14 cellular contexts compared by ENCODE assay signal in genomic region chr5:96090205-96090604, GRCh38.
DNase-seq lines count a peak whose midpoint lies in the region; ATAC-seq and TF ChIP-seq lines count a peak whose summit lies in the region.
"Had no signal": no experiment of that assay in that cellular context is flagged by ENCODE, and none has a peak within 500 bp of the region (broad histone marks: within the 10 kb centered on the region; RNA-seq: fewer than 3 reads in every experiment).

No MANE protein-coding gene starts in this region.

- BruUV-seq in Panc1 (replicated peaks; lab: Mats Ljungman, UMichigan): no TSS peak
- BruUV-seq in PC-9 (replicated peaks; lab: Mats Ljungman, UMichigan): no TSS peak

- H3K27me3 ChIP-seq in Panc1 (ENCODE audit: control insufficient read depth, insufficient read depth, low read length) (no peaks in the 10 kb centered on the region), neural progenitor cell (no peaks in the 10 kb centered on the region), PC-9 (ENCODE audit: insufficient read depth, low read depth) (no peaks in the 10 kb centered on the region), suprapubic skin (no peaks in the 10 kb centered on the region)

- WGBS in suprapubic skin: 93% methylated on average over 1 of the region's 1 CpG

- DNase-seq in COLO668 (lab: John Stamatoyannopoulos, UW; ENCODE audit: unreplicated experiment): peak; percentile 10
- DNase-seq in H4 (ENCODE audit: low spot score): peak; percentile 35
- DNase-seq in Panc1 (ENCODE audit: low read depth, low spot score): no peak
- no peak for DNase-seq in neural progenitor cell (ENCODE audit: low spot score)
- no peak for DNase-seq in PC-9
- no peak for DNase-seq in suprapubic skin (ENCODE audit: low spot score in 2 of 2)
- no peak for DNase-seq in activated T-cell treated with anti-CD3 and anti-CD28 coated beads for 4 hours
- DNase-seq: Calu3; CD4-positive, CD25-positive, alpha-beta regulatory T cell; HCEC 1CT; NCI-H1417 treated with DMSO at 0.1 percent for 48 hours; NCI-H446 had no signal

- H3K4me2 ChIP-seq in neural progenitor cell: peak overlapping the region; percentile 46
- no peak overlapping the region for H3K4me2 ChIP-seq in PC-9

- H2AFZ ChIP-seq in neural progenitor cell (replicated peaks) (peak overlapping the region; percentile 77), PC-9 (no peak overlapping the region)

- H3K36me3 ChIP-seq in Panc1 (ENCODE audit: control insufficient read depth, insufficient read depth, low read length) (no peaks in the 10 kb centered on the region), neural progenitor cell (no peaks in the 10 kb centered on the region), PC-9 (ENCODE audit: low read depth) (no peaks in the 10 kb centered on the region), suprapubic skin (no peaks in the 10 kb centered on the region)

- peaks cover 17% of the 10 kb centered on the region for H3K4me1 Mint-ChIP-seq in neural progenitor cell
- H3K4me1 Mint-ChIP-seq: CD4-positive, CD25-positive, alpha-beta regulatory T cell had no signal

- intact Hi-C loops in Panc1 (cut with micrococcal nuclease; ENCODE audit: unreplicated experiment): no loop called here
- intact Hi-C loops in PC-9 (cut with micrococcal nuclease; ENCODE audit: unreplicated experiment): loop anchor here (5.0 kb wide), 1 partner anchor 228 kb away; no protein-coding TSS in a partner anchor

- H3K4me1 ChIP-seq in Panc1 (ENCODE audit: control insufficient read depth, insufficient read depth, low read length) (peaks cover 21% of the 10 kb centered on the region), neural progenitor cell (peaks cover 29% of the 10 kb centered on the region), PC-9 (replicated peaks; ENCODE audit: insufficient read depth) (peaks cover 42% of the 10 kb centered on the region), suprapubic skin (peaks cover 22% of the 10 kb centered on the region)

- no peak for TF ChIP-seq POLR2A in suprapubic skin (IDR thresholded peaks at IDR 0.05)

- POLR2A ChIA-PET in Panc1 (lab: Charles Lee) (no interaction called here), PC-9 (lab: Charles Lee; ENCODE audit: unreplicated experiment) (no interaction called here)

- in situ Hi-C loops in Panc1 (cut with HindIII; ENCODE audit: low pct_unique_long_range_greater_than_20kb, low sequenced_read_pairs): no loop called here

- H3K9me3 Mint-ChIP-seq in neural progenitor cell: no peaks in the 10 kb centered on the region
- H3K9me3 Mint-ChIP-seq: CD4-positive, CD25-positive, alpha-beta regulatory T cell had no signal

- CTCF ChIA-PET in Panc1 (lab: Charles Lee): no interaction called here
- CTCF ChIA-PET in PC-9 (lab: Charles Lee): no interaction called here

- no peaks in the 10 kb centered on the region for H4K20me1 ChIP-seq in neural progenitor cell (ENCODE audit: low read depth)
- no peaks in the 10 kb centered on the region for H4K20me1 ChIP-seq in PC-9 (ENCODE audit: insufficient read depth)

- H3F3A ChIP-seq in neural progenitor cell (ENCODE audit: low read depth) (peaks cover 4% of the 10 kb centered on the region), PC-9 (ENCODE audit: insufficient read depth, low read depth) (peaks cover 33% of the 10 kb centered on the region)

- no peak overlapping the region for H3K4me3 Mint-ChIP-seq in neural progenitor cell
- H3K4me3 Mint-ChIP-seq: B cell; CD4-positive, CD25-positive, alpha-beta regulatory T cell had no signal

- ATAC-seq in Panc1: no peak

- H3K27ac ChIP-seq in Panc1 (ENCODE audit: low read length): peak overlapping the region; percentile 71
- H3K27ac ChIP-seq in neural progenitor cell: no peak overlapping the region
- H3K27ac ChIP-seq in PC-9: no peak overlapping the region
- H3K27ac ChIP-seq in suprapubic skin: no peak overlapping the region
- H3K27ac ChIP-seq: HL-60 had no signal

- TF ChIP-seq EP300 in suprapubic skin (IDR thresholded peaks at IDR 0.05): no peak

- H3K9ac ChIP-seq in neural progenitor cell: no peak overlapping the region

- H3K79me2 ChIP-seq in neural progenitor cell (ENCODE audit: low read depth) (no peaks in the 10 kb centered on the region), PC-9 (ENCODE audit: low read depth) (no peaks in the 10 kb centered on the region)

- no peaks in the 10 kb centered on the region for H3K9me2 ChIP-seq in PC-9 (ENCODE audit: insufficient read depth)

- H3K4me3 ChIP-seq in Panc1 (ENCODE audit: low read depth in 2 of 2, low read length in 2 of 2) (no peak overlapping the region), neural progenitor cell (no peak overlapping the region), PC-9 (no peak overlapping the region), suprapubic skin (no peak overlapping the region)

- H3K9me3 ChIP-seq in Panc1 (ENCODE audit: control insufficient read depth, insufficient read depth, low read depth, low read length): no peaks in the 10 kb centered on the region
- H3K9me3 ChIP-seq in neural progenitor cell (ENCODE audit: low read depth): no peaks in the 10 kb centered on the region
- H3K9me3 ChIP-seq in PC-9 (ENCODE audit: insufficient read depth, low read depth): peaks cover 5% of the 10 kb centered on the region; the same call in 1 of the 2 replicates
- H3K9me3 ChIP-seq in suprapubic skin: no peaks in the 10 kb centered on the region

- no peaks in the 10 kb centered on the region for H3K36me3 Mint-ChIP-seq in neural progenitor cell
- H3K36me3 Mint-ChIP-seq: CD4-positive, CD25-positive, alpha-beta regulatory T cell had no signal

- H3K27me3 Mint-ChIP-seq in neural progenitor cell (ENCODE audit: insufficient read depth, low read depth): peaks cover 2% of the 10 kb centered on the region
- H3K27me3 Mint-ChIP-seq: B cell had no signal

- no peak overlapping the region for H3K27ac Mint-ChIP-seq in neural progenitor cell
- H3K27ac Mint-ChIP-seq: B cell; CD4-positive, CD25-positive, alpha-beta regulatory T cell had no signal

- TF ChIP-seq CTCF in Panc1 (IDR thresholded peaks at IDR 0.05): no peak
- no peak for TF ChIP-seq CTCF in neural progenitor cell (IDR thresholded peaks at IDR 0.05)
- no peak for TF ChIP-seq CTCF in PC-9 (conservative IDR thresholded peaks at IDR 0.05)
- no peak for TF ChIP-seq CTCF in suprapubic skin (IDR thresholded peaks at IDR 0.05)

Comparison
In these comparisons a context has a peak if more than half of its experiments do, and no peak if none do; other contexts are left out.
1. DNase-seq: peak in COLO668 (single experiment) and H4 (single experiment); none in Panc1 (single experiment), neural progenitor cell (single experiment), PC-9 (0 of 2), suprapubic skin (0 of 2) and activated T-cell treated with anti-CD3 and anti-CD28 coated beads for 4 hours (single experiment).